ENCODE assay signal across 7 cellular contexts in genomic region chr3:181712505-181713299, GRCh38. TPM values are rescaled to one million over a fixed set of nuclear protein-coding genes. Genes with fewer than 3 reads are reported as not detected.
DNase-seq lines count a peak whose midpoint lies in the region; ATAC-seq and TF ChIP-seq lines count a peak whose summit lies in the region.

No MANE protein-coding gene starts in this region.

- H3K27me3 ChIP-seq in KMS-11 (ENCODE audit: insufficient read depth, low read depth) (no peaks in the 10 kb centered on the region), spleen (replicated peaks in 1 of 7) (peaks cover 23 to 100% (median 98%) of the 10 kb centered on the region in 7 donors)

- no peaks in the 10 kb centered on the region for H4K20me1 ChIP-seq in KMS-11 (ENCODE audit: insufficient read depth)

- no peaks in the 10 kb centered on the region for H3K36me3 ChIP-seq in KMS-11 (ENCODE audit: insufficient read depth)
- no peaks in the 10 kb centered on the region for H3K36me3 ChIP-seq in spleen

- peak; percentile 51 to 75 for ATAC-seq in left cardiac atrium
- no peak for ATAC-seq in HG03135 (IDR thresholded peaks at IDR 0.05; ENCODE audit: unreplicated experiment)
- ATAC-seq in GM19351 (IDR thresholded peaks at IDR 0.05; ENCODE audit: unreplicated experiment) = no peak
- ATAC-seq in HG03460 (IDR thresholded peaks at IDR 0.05; ENCODE audit: unreplicated experiment) = no peak

- H3K4me2 ChIP-seq in KMS-11 = peak overlapping the region; percentile 68; the same call in 1 of the 2 replicates

- WGBS in spleen, 5 donors = 3 to 8% (median 5%) methylated on average over 16 to 70 of the region's 70 CpGs

- DNase-seq in SHP77 treated with DMSO at 0.1 percent for 48 hours (lab: John Stamatoyannopoulos, UW) (peak; percentile 72), left cardiac atrium (no peak), spleen (peak; percentile 72)

- peaks cover 46% of the 10 kb centered on the region for H3K79me2 ChIP-seq in KMS-11 (ENCODE audit: insufficient read depth, low read depth)

- TF ChIP-seq CTCF in KMS-11 (conservative IDR thresholded peaks at IDR 0.05; ENCODE audit: low read depth, low read length) (no peak), spleen (IDR thresholded peaks at IDR 0.05 in 8 of 11, conservative IDR thresholded peaks at IDR 0.05 in 3 of 11) (no peak)

- H3K9ac ChIP-seq in KMS-11 = peak overlapping the region; percentile 87

- H3K4me1 ChIP-seq in KMS-11 (ENCODE audit: low read depth, poor library complexity, severe bottlenecking) = peaks cover 24% of the 10 kb centered on the region
- peaks cover 13 to 40% (median 35%) of the 10 kb centered on the region in 6 donors for H3K4me1 ChIP-seq in spleen

- H3K4me3 ChIP-seq in KMS-11 (IDR thresholded peaks at IDR 0.05; ENCODE audit: insufficient read depth, low read depth, low read length) (no peak overlapping the region), spleen (peak overlapping the region in 6 of 8 donors; percentile 15 to 60 (median 29))

- no peak for TF ChIP-seq POLR2A in spleen (IDR thresholded peaks at IDR 0.05)

- H3K27ac ChIP-seq in KMS-11 (peak overlapping the region; percentile 86), spleen (no peak overlapping the region)

- intact Hi-C loops in left cardiac atrium (cut with DNase I) = loop anchor here (5.0 to 10.0 kb wide), 2 partner anchors 535 to 542 kb away; no protein-coding TSS in a partner anchor
- intact Hi-C loops in spleen (cut with DNase I; ENCODE audit: low total_unique reads) = no loop called here

- H2AFZ ChIP-seq in KMS-11 (ENCODE audit: low read depth) = peak overlapping the region; percentile 58

- peaks cover 0 to 17% (median 0%) of the 10 kb centered on the region in 8 donors for H3K9me3 ChIP-seq in spleen

RNA-seq across cellular contexts. Expression of gene SOX2, which starts 1.0 kb away (rescaled TPM):
- under 1 TPM; 0.21 to 0.56 TPM for total RNA-seq in left cardiac atrium
- under 1 TPM in 2 of 7 donors, not detected in 5; 0.10 to 0.43 TPM for total RNA-seq in spleen
- polyA plus RNA-seq in spleen = under 1 TPM; 0.02 to 0.54 (median 0.05) TPM

Comparison
In these comparisons a context has a peak if more than half of its experiments do, and no peak if none do; other contexts are left out.
1. ATAC-seq: peak in left cardiac atrium (2 of 2); none in HG03135 (single experiment), GM19351 (single experiment) and HG03460 (single experiment).